9 cellular contexts compared by ENCODE assay signal in the genomic region with DNA sequence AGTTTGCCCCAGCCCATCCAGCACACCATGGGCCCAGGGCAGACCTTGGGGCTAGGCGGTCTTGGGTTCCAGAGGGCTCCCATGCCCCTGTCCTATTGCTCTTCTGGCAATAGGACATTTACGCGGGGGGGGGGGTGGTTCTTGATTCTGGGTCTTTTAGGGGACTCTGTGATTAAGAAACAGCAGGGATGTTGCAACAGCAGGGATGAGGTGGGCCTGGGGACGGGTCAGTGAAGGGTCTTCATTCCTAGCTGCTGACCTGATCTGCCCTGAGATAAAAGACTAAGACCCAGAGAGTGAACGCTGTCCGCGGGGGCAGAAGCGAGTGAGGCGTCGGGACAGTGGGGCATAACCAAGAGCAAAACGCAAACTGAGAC. TPM values are rescaled to one million over a fixed set of nuclear protein-coding genes. Genes with fewer than 3 reads are reported as not detected.
A peak's percentile ranks its signal among the peaks of the same experiment; 100 is the strongest.
DNase-seq lines count a peak whose midpoint lies in the region; ATAC-seq and TF ChIP-seq lines count a peak whose summit lies in the region.
"Had no signal": no experiment of that assay in that cellular context is flagged by ENCODE, and none has a peak within 500 bp of the region (broad histone marks: within the 10 kb centered on the region; RNA-seq: fewer than 3 reads in every experiment).

No MANE protein-coding gene starts in this region.

- no peak overlapping the region for H2BK12ac ChIP-seq in neuronal stem cell (ENCODE audit: low read length)

- H2AFZ ChIP-seq in PC-3 (ENCODE audit: low read length) (peak overlapping the region; percentile 77), neuronal stem cell (ENCODE audit: low read length) (peak overlapping the region; percentile 99)

- POLR2A ChIA-PET in PC-3 (lab: Charles Lee; ENCODE audit: unreplicated experiment) = interaction anchor here (0.6 to 0.8 kb wide), 3 partner anchors 187 to 1302 kb away, joined by 3 to 6 read pairs (median 5); no protein-coding TSS in a partner anchor

- CTCF ChIA-PET in PC-3 (lab: Charles Lee) = interaction anchor here (0.5 to 1.0 kb wide), 3 partner anchors 74 to 379 kb away, joined by 3 to 10 read pairs (median 7); no protein-coding TSS in a partner anchor

- no peak overlapping the region for H3K4ac ChIP-seq in neuronal stem cell (ENCODE audit: low read length)

- H3K79me1 ChIP-seq in neuronal stem cell (ENCODE audit: low read depth, low read length) = no peaks in the 10 kb centered on the region

- H3K27me3 ChIP-seq in BE2C (peaks cover 34% of the 10 kb centered on the region), PC-3 (ENCODE audit: low read length) (no peaks in the 10 kb centered on the region), neuronal stem cell (ENCODE audit: control insufficient read depth in 3 of 3, insufficient read depth in 3 of 3, low read depth in 1 of 3, low read length in 3 of 3) (peaks cover 0 to 47% (median 19%) of the 10 kb centered on the region in 3 experiments)

- DNase-seq in BE2C = no peak
- no peak for DNase-seq in PC-3
- no peak for DNase-seq in epithelial cell of esophagus (ENCODE audit: low read depth)
- DNase-seq in neuronal stem cell (ENCODE audit: low spot score) = no peak
- no peak for DNase-seq in left colon
- DNase-seq in NCI-H2227 treated with DMSO at 0.1 percent for 48 hours (lab: John Stamatoyannopoulos, UW) = no peak
- DNase-seq: NCI-H510A treated with DMSO at 0.1 percent for 48 hours had no signal

- WGBS in neuronal stem cell (ENCODE audit: extremely low coverage in 2 of 2, insufficient read length in 2 of 2, insufficient replicate concordance in 1 of 2), 2 donors = no CpG with 5 or more reads among the region's 11 CpGs

- no peak overlapping the region for H2BK15ac ChIP-seq in neuronal stem cell (ENCODE audit: low read length)

- no peak overlapping the region for H2AK5ac ChIP-seq in neuronal stem cell (ENCODE audit: low read depth, low read length)

- ATAC-seq in PC-3 = no peak
- no peak for ATAC-seq in left colon
- ATAC-seq in HG03565 (IDR thresholded peaks at IDR 0.05; ENCODE audit: unreplicated experiment) = no peak
- ATAC-seq in HG02623 (IDR thresholded peaks at IDR 0.05; ENCODE audit: unreplicated experiment) = no peak

- no peaks in the 10 kb centered on the region for H3F3A ChIP-seq in PC-3 (ENCODE audit: low read length, unreplicated experiment)

- H3K18ac ChIP-seq in neuronal stem cell (ENCODE audit: low read length) = peak overlapping the region; percentile 20

- H3K4me3 ChIP-seq in BE2C (ENCODE audit: low read depth, low read length) (peak overlapping the region; percentile 57), PC-3 (ENCODE audit: low read length) (peak overlapping the region; percentile 94), epithelial cell of esophagus (ENCODE audit: low read length) (peak overlapping the region; percentile 48), neuronal stem cell (ENCODE audit: low read length in 2 of 2) (peak overlapping the region; percentile 31 to 56)

- H2BK5ac ChIP-seq in neuronal stem cell (ENCODE audit: low read length) = no peak overlapping the region

- TSS peak; percentile 42 for BruUV-seq in PC-3 (replicated peaks; lab: Mats Ljungman, UMichigan)

- H3K9me3 ChIP-seq in BE2C (no peaks in the 10 kb centered on the region), PC-3 (ENCODE audit: low read length) (no peaks in the 10 kb centered on the region), neuronal stem cell (replicated peaks in 1 of 2; ENCODE audit: control insufficient read depth in 2 of 2, insufficient read depth in 1 of 2, low read depth in 1 of 2, low read length in 2 of 2) (no peaks in the 10 kb centered on the region)

- no peak overlapping the region for H4K8ac ChIP-seq in neuronal stem cell (ENCODE audit: low read depth, low read length)

- peaks cover 43% of the 10 kb centered on the region for H3K79me2 ChIP-seq in PC-3 (ENCODE audit: low read length)

- H3K14ac ChIP-seq in neuronal stem cell (ENCODE audit: low read length) = no peak overlapping the region

- no peak overlapping the region for H4K91ac ChIP-seq in neuronal stem cell (ENCODE audit: low read depth, low read length, poor library complexity)

- no peak for TF ChIP-seq CTCF in BE2C (IDR thresholded peaks at IDR 0.05; ENCODE audit: low read depth, low read length)
- no peak for TF ChIP-seq CTCF in PC-3 (conservative IDR thresholded peaks at IDR 0.05; ENCODE audit: low read depth, low read length)
- no peak for TF ChIP-seq CTCF in epithelial cell of esophagus (IDR thresholded peaks at IDR 0.05; ENCODE audit: insufficient read depth, low read depth, low read length, missing control alignments)

- H3K9ac ChIP-seq in PC-3 (ENCODE audit: low read length) (peak overlapping the region; percentile 43; the same call in 1 of the 2 replicates), neuronal stem cell (ENCODE audit: low read depth, low read length, poor library complexity) (no peak overlapping the region)

- no peak overlapping the region for H3K23ac ChIP-seq in neuronal stem cell (ENCODE audit: low read depth, low read length, poor library complexity)

- intact Hi-C loops in PC-3 (cut with micrococcal nuclease) = loop anchor here (1.0 to 5.0 kb wide), 2 partner anchors 64 to 187 kb away; no protein-coding TSS in a partner anchor
- intact Hi-C loops in left colon (cut with DNase I, micrococcal nuclease) = no loop called here

- H3K27ac ChIP-seq in PC-3 (ENCODE audit: low read length) (peak overlapping the region; percentile 52), neuronal stem cell (replicated peaks; ENCODE audit: low read length) (no peak overlapping the region)

- no peaks in the 10 kb centered on the region for H3K9me2 ChIP-seq in PC-3 (replicated peaks; ENCODE audit: low read length)

- H2BK120ac ChIP-seq in neuronal stem cell (ENCODE audit: low read depth, low read length) = no peak overlapping the region

- no peaks in the 10 kb centered on the region for H3K4me1 ChIP-seq in BE2C
- H3K4me1 ChIP-seq in PC-3 (ENCODE audit: insufficient read depth, low read length) = peaks cover 34% of the 10 kb centered on the region
- H3K4me1 ChIP-seq in neuronal stem cell (ENCODE audit: control insufficient read depth in 2 of 2, insufficient read depth in 1 of 2, low read depth in 1 of 2, low read length in 2 of 2) = peaks cover 12 to 14% of the 10 kb centered on the region in 2 donors

- H3K36me3 ChIP-seq in BE2C = no peaks in the 10 kb centered on the region
- H3K36me3 ChIP-seq in PC-3 (ENCODE audit: low read depth, low read length) = no peaks in the 10 kb centered on the region
- no peaks in the 10 kb centered on the region for H3K36me3 ChIP-seq in neuronal stem cell (replicated peaks in 1 of 2; ENCODE audit: control insufficient read depth in 2 of 2, insufficient read depth in 2 of 2, low read length in 2 of 2)

- H4K20me1 ChIP-seq in PC-3 (ENCODE audit: low read length) = peaks cover 22% of the 10 kb centered on the region

- peak overlapping the region; percentile 95 for H3K4me2 ChIP-seq in PC-3 (ENCODE audit: low read length)
- peak overlapping the region; percentile 97 for H3K4me2 ChIP-seq in neuronal stem cell (ENCODE audit: insufficient read depth, low read length, poor library complexity, severe bottlenecking)

RNA-seq across cellular contexts. Expression of gene ADAMTS15, which starts 0.4 kb away (rescaled TPM):
- 0.99 TPM for polyA plus RNA-seq in BE2C (2012; ENCODE audit: insufficient read depth, insufficient read length, low read depth)
- total RNA-seq in PC-3 (2014; rRNA removed) (16.8 and 21.7 TPM in 2 replicates), left colon (1 to 10 TPM; 3.6 to 4.4 TPM)
- 0.61 TPM for polyA plus RNA-seq in neuronal stem cell (2013, experiment 1 of 2)
- 0.65 TPM for polyA plus RNA-seq in neuronal stem cell (2013, experiment 2 of 2)

RNA-seq across cellular contexts. Expression of gene ADAMTS8, which starts 19.6 kb away (rescaled TPM):
- polyA plus RNA-seq in BE2C (2012; ENCODE audit: insufficient read depth, insufficient read length, low read depth) = not detected
- total RNA-seq in PC-3 (2014; rRNA removed) (0.12 TPM in 1 of 2 replicates, not detected in the other), left colon (1 to 10 TPM in 1 of 2 donors, under 1 TPM in 1; 0.40 to 3.4 TPM)
- 0.13 TPM for polyA plus RNA-seq in neuronal stem cell (2013, experiment 1 of 2)
- polyA plus RNA-seq in neuronal stem cell (2013, experiment 2 of 2) = 0.10 TPM

Comparison
In these comparisons a context has a peak if more than half of its experiments do, and no peak if none do; other contexts are left out.
1. H3K4me3 ChIP-seq: peak in every context shown above with its lines; median percentile 94 in PC-3; 57 in BE2C; 48 in epithelial cell of esophagus; 44 in neuronal stem cell.